1 cellular context compared by ENCODE assay signal in the genomic region with DNA sequence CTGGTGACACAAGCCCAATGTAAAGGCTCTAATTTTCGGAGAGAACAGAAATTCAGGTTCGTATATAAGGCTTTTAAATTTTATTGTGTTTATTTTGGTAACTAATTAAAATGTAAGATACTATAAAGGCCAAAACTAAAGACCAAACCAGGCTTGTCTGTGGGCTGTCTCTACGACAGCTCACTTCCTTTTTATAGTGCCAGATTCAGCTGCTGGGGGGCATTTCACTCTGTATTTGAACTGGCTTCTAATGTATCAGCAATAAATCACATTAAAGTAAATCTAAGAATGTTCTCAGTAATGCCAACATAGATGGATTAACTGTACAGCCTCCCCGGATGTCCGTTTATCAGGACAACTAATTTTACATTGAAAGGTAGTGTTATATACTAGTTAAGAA.
TF ChIP-seq lines count a peak whose summit lies in the region.

No MANE protein-coding gene starts in this region.

TF ChIP-seq in HepG2, 621 proteins besides CTCF, POLR2A, EP300 and RAD21 (continued from another document):
- TF ChIP-seq ZNF724P (CRISPR knock-in tag; IDR thresholded peaks at IDR 0.05; ENCODE audit: borderline replicate concordance) (no peak), ZNF674 (CRISPR knock-in tag; IDR thresholded peaks at IDR 0.05; ENCODE audit: low read depth) (no peak), HNF4G (IDR thresholded peaks at IDR 0.05; ENCODE audit: borderline replicate concordance, low read depth, low read length) (no peak), HNF4G (CRISPR knock-in tag; IDR thresholded peaks at IDR 0.05; ENCODE audit: borderline replicate concordance, low read depth) (no peak), DDIT3 (CRISPR knock-in tag; IDR thresholded peaks at IDR 0.05) (no peak), ZFP62 (CRISPR knock-in tag; IDR thresholded peaks at IDR 0.05) (no peak), ZNF782 (CRISPR knock-in tag; IDR thresholded peaks at IDR 0.05; ENCODE audit: borderline replicate concordance) (no peak), NFKBIZ (CRISPR knock-in tag; IDR thresholded peaks at IDR 0.05) (no peak), PRDM15 (CRISPR knock-in tag; IDR thresholded peaks at IDR 0.05) (no peak), CBX5 (CRISPR knock-in tag; IDR thresholded peaks at IDR 0.05; ENCODE audit: borderline replicate concordance) (no peak)
